Comparison of ENCODE assay signal across 29 cellular contexts in the genomic region with DNA sequence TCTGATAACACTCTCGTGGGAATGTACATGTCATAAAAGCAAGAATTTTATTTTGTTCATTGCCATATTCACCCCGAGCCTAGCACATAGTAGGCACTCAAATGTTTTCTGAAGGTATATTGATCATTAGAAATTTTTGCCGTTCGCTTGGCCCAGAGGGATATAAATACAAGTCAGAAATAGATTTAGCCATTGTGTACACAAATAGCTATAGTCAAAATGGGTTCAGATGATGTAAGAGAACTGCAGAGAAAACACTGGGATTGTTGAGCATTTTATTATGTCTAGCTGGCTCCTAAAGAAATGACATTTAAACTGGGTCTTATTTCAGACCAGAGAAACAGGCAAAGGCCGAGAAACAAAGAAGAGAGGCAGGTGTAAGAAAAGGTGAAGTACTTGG. TPM values are rescaled to one million over a fixed set of nuclear protein-coding genes. Genes with fewer than 3 reads are reported as not detected.
DNase-seq lines count a peak whose midpoint lies in the region; ATAC-seq and TF ChIP-seq lines count a peak whose summit lies in the region.
"Had no signal": no experiment of that assay in that cellular context is flagged by ENCODE, and none has a peak within 500 bp of the region (broad histone marks: within the 10 kb centered on the region; RNA-seq: fewer than 3 reads in every experiment).

No MANE protein-coding gene starts in this region.

- no peak for DNase-seq in activated CD4-positive, alpha-beta T cell treated with anti-CD3 and anti-CD28 coated beads for 36 hours
- no peak for DNase-seq in activated CD4-positive, alpha-beta T cell treated with anti-CD3 and anti-CD28 coated beads for 4 hours
- DNase-seq in CD14-positive monocyte (ENCODE audit: low spot score) (no peak), HFFc6 (no peak), H7 (no peak), progenitor cell of endocrine pancreas (ENCODE audit: low spot score, unreplicated experiment) (no peak)
- DNase-seq in activated naive CD8-positive, alpha-beta T cell treated with anti-CD3 and anti-CD28 coated beads, Interleukin-2, amount 50 U/mL, for 24 hours, result no peak
- DNase-seq: 8988T; activated CD8-positive, alpha-beta memory T cell treated with anti-CD3 and anti-CD28 coated beads for 24 hours; activated T-cell treated with anti-CD3 and anti-CD28 coated beads, Interleukin-2, amount 50 U/mL, for 48 hours; caudate nucleus; cortex of kidney; DMS 273 treated with DMSO at 0.1 percent for 48 hours; erythroblast; MG63; NCI-H1436; NCI-H2081 treated with DMSO at 0.1 percent for 48 hours; NCI-H345; NCI-H69; pancreas; PC-9; retina; stimulated activated naive B cell treated with anti-CD40 and anti-IgM and Interleukin-4, amounts not matched to agents 10 μg/mL and 1 μg/mL and 100 μg/mL, for 72 hours; T-helper 1 cell; testis had no signal

- intact Hi-C loops in activated CD4-positive, alpha-beta T cell treated with anti-CD3 and anti-CD28 coated beads for 36 hours (cut with DNase I, micrococcal nuclease), result loop anchor here in 1 of 2 experiments (5.0 kb wide), 1 partner anchor 60 kb away; the partner anchor contains the start of gene CBL
- intact Hi-C loops in CD14-positive monocyte (cut with micrococcal nuclease), result no loop called here

- H3K4me3 ChIP-seq in H7 (ENCODE audit: insufficient read depth, low read depth, low read length), result no peak overlapping the region
- no peak overlapping the region for H3K4me3 ChIP-seq in gastroesophageal sphincter
- H3K4me3 ChIP-seq: MG63, pancreas, PC-9, SK-N-MC, testis had no signal

- no peaks in the 10 kb centered on the region for H3K27me3 ChIP-seq in H7 (ENCODE audit: control insufficient read depth, insufficient read depth, low read length)
- H3K27me3 ChIP-seq in gastroesophageal sphincter, result no peaks in the 10 kb centered on the region
- H3K27me3 ChIP-seq: MG63, pancreas, testis had no signal

- H3K4me1 ChIP-seq in gastroesophageal sphincter, result peaks cover 0 to 35% (median 10%) of the 10 kb centered on the region in 3 donors

- peak overlapping the region; percentile 87 for H3K27ac Mint-ChIP-seq in activated CD4-positive, alpha-beta T cell treated with anti-CD3 and anti-CD28 coated beads for 36 hours
- H3K27ac Mint-ChIP-seq in CD14-positive monocyte (peak overlapping the region in 4 of 7 donors; percentile 17 to 66 (median 42)), HFFc6 (0 out of 2 replicates have a peak overlapping the region, but pooled peaks have one; percentile 24), progenitor cell of endocrine pancreas (no peak overlapping the region)
- peak overlapping the region; percentile 74 for H3K27ac Mint-ChIP-seq in activated naive CD8-positive, alpha-beta T cell treated with anti-CD3 and anti-CD28 coated beads, Interleukin-2, amount 50 U/mL, for 24 hours
- H3K27ac Mint-ChIP-seq: stimulated activated naive B cell treated with anti-CD40 and anti-IgM and Interleukin-4, amounts not matched to agents 10 μg/mL and 1 μg/mL and 100 μg/mL, for 72 hours had no signal

- no peaks in the 10 kb centered on the region for H3K36me3 ChIP-seq in H7 (replicated peaks; ENCODE audit: control insufficient read depth, insufficient read depth, low read length)
- H3K36me3 ChIP-seq in gastroesophageal sphincter, result peaks cover 0 to 9% of the 10 kb centered on the region in 2 donors
- H3K36me3 ChIP-seq: pancreas had no signal

- peaks cover 5% of the 10 kb centered on the region for H3K36me3 Mint-ChIP-seq in activated CD4-positive, alpha-beta T cell treated with anti-CD3 and anti-CD28 coated beads for 36 hours (ENCODE audit: low read depth)
- peaks cover 8 to 45% of the 10 kb centered on the region in 2 donors for H3K36me3 Mint-ChIP-seq in CD14-positive monocyte
- H3K36me3 Mint-ChIP-seq in HFFc6 (ENCODE audit: low read depth), result no peaks in the 10 kb centered on the region; the same call in 1 of the 2 replicates
- peaks cover 14% of the 10 kb centered on the region for H3K36me3 Mint-ChIP-seq in activated naive CD8-positive, alpha-beta T cell treated with anti-CD3 and anti-CD28 coated beads, Interleukin-2, amount 50 U/mL, for 24 hours (ENCODE audit: low read depth)
- no peaks in the 10 kb centered on the region for H3K36me3 Mint-ChIP-seq in progenitor cell of endocrine pancreas (ENCODE audit: insufficient read depth)

- WGBS in gastroesophageal sphincter (ENCODE audit: low coverage in 1 of 2), 2 donors, result 77 to 91% methylated on average over 5 of the region's 5 CpGs

- peaks cover 59% of the 10 kb centered on the region for H3K4me1 Mint-ChIP-seq in activated CD4-positive, alpha-beta T cell treated with anti-CD3 and anti-CD28 coated beads for 36 hours
- H3K4me1 Mint-ChIP-seq in CD14-positive monocyte (peaks cover 27% of the 10 kb centered on the region), HFFc6 (ENCODE audit: low read depth) (peaks cover 19% of the 10 kb centered on the region), progenitor cell of endocrine pancreas (ENCODE audit: low read depth) (peaks cover 3% of the 10 kb centered on the region)
- peaks cover 38% of the 10 kb centered on the region for H3K4me1 Mint-ChIP-seq in activated naive CD8-positive, alpha-beta T cell treated with anti-CD3 and anti-CD28 coated beads, Interleukin-2, amount 50 U/mL, for 24 hours
- H3K4me1 Mint-ChIP-seq: neural crest cell had no signal

- H3K9me3 Mint-ChIP-seq in activated CD4-positive, alpha-beta T cell treated with anti-CD3 and anti-CD28 coated beads for 36 hours (ENCODE audit: low read depth), result no peaks in the 10 kb centered on the region
- no peaks in the 10 kb centered on the region for H3K9me3 Mint-ChIP-seq in CD14-positive monocyte
- H3K9me3 Mint-ChIP-seq in HFFc6, result no peaks in the 10 kb centered on the region
- no peaks in the 10 kb centered on the region for H3K9me3 Mint-ChIP-seq in activated naive CD8-positive, alpha-beta T cell treated with anti-CD3 and anti-CD28 coated beads, Interleukin-2, amount 50 U/mL, for 24 hours
- no peaks in the 10 kb centered on the region for H3K9me3 Mint-ChIP-seq in progenitor cell of endocrine pancreas (ENCODE audit: low read depth)
- H3K9me3 Mint-ChIP-seq: neural crest cell; stimulated activated naive B cell treated with anti-CD40 and anti-IgM and Interleukin-4, amounts not matched to agents 10 μg/mL and 1 μg/mL and 100 μg/mL, for 72 hours had no signal

- TF ChIP-seq CTCF in CD14-positive monocyte (IDR thresholded peaks at IDR 0.05) (no peak), HFFc6 (IDR thresholded peaks at IDR 0.05) (no peak), progenitor cell of endocrine pancreas (IDR thresholded peaks at IDR 0.05; ENCODE audit: unreplicated experiment) (no peak), gastroesophageal sphincter (IDR thresholded peaks at IDR 0.05) (no peak)

- H3K27me3 Mint-ChIP-seq in activated CD4-positive, alpha-beta T cell treated with anti-CD3 and anti-CD28 coated beads for 36 hours, result no peaks in the 10 kb centered on the region
- no peaks in the 10 kb centered on the region for H3K27me3 Mint-ChIP-seq in CD14-positive monocyte (ENCODE audit: low read depth in 3 of 3)
- no peaks in the 10 kb centered on the region for H3K27me3 Mint-ChIP-seq in HFFc6 (ENCODE audit: insufficient read depth)
- H3K27me3 Mint-ChIP-seq in activated naive CD8-positive, alpha-beta T cell treated with anti-CD3 and anti-CD28 coated beads, Interleukin-2, amount 50 U/mL, for 24 hours, result no peaks in the 10 kb centered on the region
- H3K27me3 Mint-ChIP-seq in progenitor cell of endocrine pancreas, result no peaks in the 10 kb centered on the region
- H3K27me3 Mint-ChIP-seq: stimulated activated naive B cell treated with anti-CD40 and anti-IgM and Interleukin-4, amounts not matched to agents 10 μg/mL and 1 μg/mL and 100 μg/mL, for 72 hours had no signal

- TF ChIP-seq POLR2A in gastroesophageal sphincter (IDR thresholded peaks at IDR 0.05), result no peak

- no peak overlapping the region for H3K4me3 Mint-ChIP-seq in activated CD4-positive, alpha-beta T cell treated with anti-CD3 and anti-CD28 coated beads for 36 hours
- H3K4me3 Mint-ChIP-seq in CD14-positive monocyte (peak overlapping the region in 1 of 2 donors; percentile 28), HFFc6 (no peak overlapping the region), progenitor cell of endocrine pancreas (ENCODE audit: low read depth) (no peak overlapping the region)
- H3K4me3 Mint-ChIP-seq in activated naive CD8-positive, alpha-beta T cell treated with anti-CD3 and anti-CD28 coated beads, Interleukin-2, amount 50 U/mL, for 24 hours, result peak overlapping the region; percentile 55
- H3K4me3 Mint-ChIP-seq: neural crest cell; stimulated activated naive B cell treated with anti-CD40 and anti-IgM and Interleukin-4, amounts not matched to agents 10 μg/mL and 1 μg/mL and 100 μg/mL, for 72 hours had no signal

- no peak for TF ChIP-seq EP300 in gastroesophageal sphincter (IDR thresholded peaks at IDR 0.05)

- no peak for ATAC-seq in activated CD4-positive, alpha-beta T cell treated with anti-CD3 and anti-CD28 coated beads for 36 hours
- ATAC-seq in activated naive CD8-positive, alpha-beta T cell treated with anti-CD3 and anti-CD28 coated beads, Interleukin-2, amount 50 U/mL, for 24 hours, result no peak
- ATAC-seq in gastroesophageal sphincter, result no peak
- ATAC-seq: pancreas; stimulated activated naive B cell treated with anti-CD40 and anti-IgM and Interleukin-4, amounts not matched to agents 10 μg/mL and 1 μg/mL and 100 μg/mL, for 72 hours had no signal

- POLR2A ChIA-PET in activated CD4-positive, alpha-beta T cell treated with anti-CD3 and anti-CD28 coated beads for 36 hours (lab: Charles Lee), result no interaction called here

- H3K27ac ChIP-seq in gastroesophageal sphincter, result no peak overlapping the region
- H3K27ac ChIP-seq: C4-2B, pancreas, PC-9, SK-N-MC, testis had no signal

- CTCF ChIA-PET in activated CD4-positive, alpha-beta T cell treated with anti-CD3 and anti-CD28 coated beads for 36 hours (lab: Charles Lee), result interaction anchor here (0.7 to 2.2 kb wide), 10 partner anchors 10 to 84 kb away, joined by 3 to 7 read pairs (median 5); no protein-coding TSS in a partner anchor

- no peaks in the 10 kb centered on the region for H3K9me3 ChIP-seq in gastroesophageal sphincter
- H3K9me3 ChIP-seq: MG63, pancreas, testis had no signal

RNA-seq across cellular contexts. Expression of gene MCAM, which starts 49.3 kb away (rescaled TPM):
- total RNA-seq in activated CD4-positive, alpha-beta T cell treated with anti-CD3 and anti-CD28 coated beads for 36 hours, result 1 to 10 TPM; 6.8 to 6.9 TPM
- not detected for polyA plus RNA-seq in CD14-positive monocyte
- total RNA-seq in HFFc6 (2021; fragmentation: NEBNext Ultra II Directional; extraction: Animal tissue kit (Norgen Biotek cat#: 25700)), result 1 to 10 TPM; 1.8 to 7.7 (median 6.9) TPM
- total RNA-seq in H7 (2014; rRNA removed; shearing (Covaris generic)), result 45.5 and 59.3 TPM in 2 replicates
- total RNA-seq in progenitor cell of endocrine pancreas, result 9.8 and 12.7 TPM in 2 replicates
- total RNA-seq in gastroesophageal sphincter, result 1,000 to 10,000 TPM in 3 of 4 donors, 100 to 1,000 TPM in 1; 702 to 1,904 (median 1,177) TPM

Comparison
In these comparisons a context has a peak if more than half of its experiments do, and no peak if none do; other contexts are left out.
1. RNA of gene MCAM, which starts 49.3 kb away (total RNA-seq): 702 to 1,904 TPM in gastroesophageal sphincter; 45.5 to 59.3 TPM in H7, 9.8 to 12.7 TPM in progenitor cell of endocrine pancreas, 1.8 to 7.7 TPM in HFFc6 and 6.8 to 6.9 TPM in activated CD4-positive, alpha-beta T cell treated with anti-CD3 and anti-CD28 coated beads for 36 hours; every median in the first group is over 10 times any median in the second.